Comparison of ENCODE assay signal across 8 cellular contexts in genomic region chr9:93184439-93185221, GRCh38. TPM values are rescaled to one million over a fixed set of nuclear protein-coding genes. Genes with fewer than 3 reads are reported as not detected.
DNase-seq lines count a peak whose midpoint lies in the region; ATAC-seq lines count a peak whose summit lies in the region.

No MANE protein-coding gene starts in this region.

- peaks cover 20% of the 10 kb centered on the region for H3K27me3 ChIP-seq in iPS-15b (ENCODE audit: control insufficient read depth, insufficient read depth, low read length)

- H3K36me3 ChIP-seq in iPS-15b (ENCODE audit: control insufficient read depth, insufficient read depth, low read length), result no peaks in the 10 kb centered on the region

- peaks cover 4% of the 10 kb centered on the region for H3K4me1 Mint-ChIP-seq in activated CD8-positive, alpha-beta memory T cell treated with anti-CD3 and anti-CD28 coated beads, Interleukin-2, amount 10 ng/mL, durations not matched to agents 7 days and 5 days
- H3K4me1 Mint-ChIP-seq in stimulated activated memory B cell treated with anti-CD40 and anti-IgM and Interleukin-4, amounts not matched to agents 10 μg/mL and 1 μg/mL and 100 μg/mL, for 72 hours, result peaks cover 10% of the 10 kb centered on the region

- no peak overlapping the region for H3K27ac Mint-ChIP-seq in activated CD8-positive, alpha-beta memory T cell treated with anti-CD3 and anti-CD28 coated beads, Interleukin-2, amount 10 ng/mL, durations not matched to agents 7 days and 5 days
- no peak overlapping the region for H3K27ac Mint-ChIP-seq in stimulated activated memory B cell treated with anti-CD40 and anti-IgM and Interleukin-4, amounts not matched to agents 10 μg/mL and 1 μg/mL and 100 μg/mL, for 72 hours

- CTCF ChIA-PET in activated CD8-positive, alpha-beta memory T cell treated with anti-CD3 and anti-CD28 coated beads, Interleukin-2, amount 10 ng/mL, durations not matched to agents 7 days and 5 days (lab: Charles Lee), result no interaction called here

- peak; percentile 69 for DNase-seq in NCI-H748 (lab: John Stamatoyannopoulos, UW; ENCODE audit: unreplicated experiment)
- no peak for DNase-seq in NCI-H748 treated with DMSO at 0.1 percent for 48 hours (lab: John Stamatoyannopoulos, UW)
- DNase-seq in activated CD8-positive, alpha-beta memory T cell treated with anti-CD3 and anti-CD28 coated beads, Interleukin-2, amount 10 ng/mL, durations not matched to agents 7 days and 5 days, result no peak
- no peak for DNase-seq in amniotic stem cell (lab: John Stamatoyannopoulos, UW)
- DNase-seq in GOT3 (lab: John Stamatoyannopoulos, UW), result no peak
- DNase-seq in NCI-H1930 (lab: John Stamatoyannopoulos, UW), result no peak

- H3K4me1 ChIP-seq in iPS-15b (ENCODE audit: control insufficient read depth, insufficient read depth, low read length), result peaks cover 8% of the 10 kb centered on the region

- peaks cover 60% of the 10 kb centered on the region for H3K27me3 Mint-ChIP-seq in activated CD8-positive, alpha-beta memory T cell treated with anti-CD3 and anti-CD28 coated beads, Interleukin-2, amount 10 ng/mL, durations not matched to agents 7 days and 5 days
- H3K27me3 Mint-ChIP-seq in stimulated activated memory B cell treated with anti-CD40 and anti-IgM and Interleukin-4, amounts not matched to agents 10 μg/mL and 1 μg/mL and 100 μg/mL, for 72 hours, result peaks cover 61% of the 10 kb centered on the region

- H3K4me3 Mint-ChIP-seq in activated CD8-positive, alpha-beta memory T cell treated with anti-CD3 and anti-CD28 coated beads, Interleukin-2, amount 10 ng/mL, durations not matched to agents 7 days and 5 days, result no peak overlapping the region
- H3K4me3 Mint-ChIP-seq in stimulated activated memory B cell treated with anti-CD40 and anti-IgM and Interleukin-4, amounts not matched to agents 10 μg/mL and 1 μg/mL and 100 μg/mL, for 72 hours, result peak overlapping the region; percentile 73

- no peak overlapping the region for H3K9ac ChIP-seq in iPS-15b (ENCODE audit: low read depth, low read length)

- peak overlapping the region; percentile 58 for H3K4me3 ChIP-seq in iPS-15b (ENCODE audit: low read depth, low read length)

- no peaks in the 10 kb centered on the region for H3K9me3 Mint-ChIP-seq in activated CD8-positive, alpha-beta memory T cell treated with anti-CD3 and anti-CD28 coated beads, Interleukin-2, amount 10 ng/mL, durations not matched to agents 7 days and 5 days (ENCODE audit: low read depth)
- no peaks in the 10 kb centered on the region for H3K9me3 Mint-ChIP-seq in stimulated activated memory B cell treated with anti-CD40 and anti-IgM and Interleukin-4, amounts not matched to agents 10 μg/mL and 1 μg/mL and 100 μg/mL, for 72 hours

- H3K36me3 Mint-ChIP-seq in activated CD8-positive, alpha-beta memory T cell treated with anti-CD3 and anti-CD28 coated beads, Interleukin-2, amount 10 ng/mL, durations not matched to agents 7 days and 5 days, result no peaks in the 10 kb centered on the region
- no peaks in the 10 kb centered on the region for H3K36me3 Mint-ChIP-seq in stimulated activated memory B cell treated with anti-CD40 and anti-IgM and Interleukin-4, amounts not matched to agents 10 μg/mL and 1 μg/mL and 100 μg/mL, for 72 hours

- peak; percentile 40 for ATAC-seq in activated CD8-positive, alpha-beta memory T cell treated with anti-CD3 and anti-CD28 coated beads, Interleukin-2, amount 10 ng/mL, durations not matched to agents 7 days and 5 days
- no peak for ATAC-seq in stimulated activated memory B cell treated with anti-CD40 and anti-IgM and Interleukin-4, amounts not matched to agents 10 μg/mL and 1 μg/mL and 100 μg/mL, for 72 hours

- H3K9me3 ChIP-seq in iPS-15b (ENCODE audit: control insufficient read depth, insufficient read depth, low read length), result no peaks in the 10 kb centered on the region

RNA-seq across cellular contexts. Expression of gene WNK2, which starts 0.7 kb away (rescaled TPM):
- not detected for total RNA-seq in activated CD8-positive, alpha-beta memory T cell treated with anti-CD3 and anti-CD28 coated beads, Interleukin-2, amount 10 ng/mL, durations not matched to agents 7 days and 5 days

RNA-seq across cellular contexts. Expression of gene NINJ1, which starts 50.6 kb away (rescaled TPM):
- 10 to 100 TPM; 31.1 to 54.9 TPM for total RNA-seq in activated CD8-positive, alpha-beta memory T cell treated with anti-CD3 and anti-CD28 coated beads, Interleukin-2, amount 10 ng/mL, durations not matched to agents 7 days and 5 days
